Comparison of ENCODE assay signal across 25 cellular contexts in genomic region chr12:42886160-42886559, GRCh38.
"Had no signal": no experiment of that assay in that cellular context is flagged by ENCODE, and none has a peak within 500 bp of the region (broad histone marks: within the 10 kb centered on the region; RNA-seq: fewer than 3 reads in every experiment).

No MANE protein-coding gene starts in this region.

- H3K4me3 ChIP-seq: cardiac muscle cell, SK-N-MC had no signal

- ATAC-seq: activated CD4-positive, alpha-beta T cell treated with anti-CD3 and anti-CD28 coated beads for 36 hours; activated T-cell treated with anti-CD3 and anti-CD28 coated beads, Interleukin-2, amount 50 U/mL, for 72 hours; Right ventricle myocardium inferior had no signal

- H3K36me3 Mint-ChIP-seq: activated naive CD4-positive, alpha-beta T cell treated with anti-CD3 and anti-CD28 coated beads, Interleukin-2, amount 10 ng/mL, durations not matched to agents 7 days and 5 days; activated naive CD8-positive, alpha-beta T cell treated with anti-CD3 and anti-CD28 coated beads for 36 hours had no signal

- H3K27me3 Mint-ChIP-seq: activated CD4-positive, alpha-beta memory T cell treated with anti-CD3 and anti-CD28 coated beads, Interleukin-2, amount 10 ng/mL, durations not matched to agents 7 days and 5 days; activated CD4-positive, alpha-beta T cell treated with anti-CD3 and anti-CD28 coated beads for 36 hours; activated naive CD4-positive, alpha-beta T cell treated with anti-CD3 and anti-CD28 coated beads, Interleukin-2, amount 10 ng/mL, durations not matched to agents 7 days and 5 days; activated naive CD8-positive, alpha-beta T cell treated with anti-CD3 and anti-CD28 coated beads for 36 hours had no signal

- H3K27ac ChIP-seq: brain microvascular endothelial cell, cardiac muscle cell, SK-N-MC, VCaP had no signal

- H3K4me3 Mint-ChIP-seq: activated CD4-positive, alpha-beta memory T cell treated with anti-CD3 and anti-CD28 coated beads, Interleukin-2, amount 10 ng/mL, durations not matched to agents 7 days and 5 days; activated CD4-positive, alpha-beta T cell treated with anti-CD3 and anti-CD28 coated beads for 36 hours; activated naive CD4-positive, alpha-beta T cell treated with anti-CD3 and anti-CD28 coated beads, Interleukin-2, amount 10 ng/mL, durations not matched to agents 7 days and 5 days; activated naive CD8-positive, alpha-beta T cell treated with anti-CD3 and anti-CD28 coated beads for 36 hours; activated T-cell treated with anti-CD3 and anti-CD28 coated beads, Interleukin-2, amount 50 U/mL, for 72 hours had no signal

- H3K27me3 ChIP-seq: brain microvascular endothelial cell, cardiac muscle cell had no signal

- H3K36me3 ChIP-seq: brain microvascular endothelial cell, cardiac muscle cell had no signal

- H3K4me1 Mint-ChIP-seq: activated CD4-positive, alpha-beta memory T cell treated with anti-CD3 and anti-CD28 coated beads, Interleukin-2, amount 10 ng/mL, durations not matched to agents 7 days and 5 days; activated CD4-positive, alpha-beta T cell treated with anti-CD3 and anti-CD28 coated beads for 36 hours; activated naive CD4-positive, alpha-beta T cell treated with anti-CD3 and anti-CD28 coated beads, Interleukin-2, amount 10 ng/mL, durations not matched to agents 7 days and 5 days; activated naive CD8-positive, alpha-beta T cell treated with anti-CD3 and anti-CD28 coated beads for 36 hours had no signal

- DNase-seq: activated CD4-positive, alpha-beta memory T cell treated with anti-CD3 and anti-CD28 coated beads, Interleukin-2, amount 10 ng/mL, durations not matched to agents 7 days and 5 days; activated CD4-positive, alpha-beta T cell treated with anti-CD3 and anti-CD28 coated beads for 36 hours; activated CD4-positive, alpha-beta T cell treated with anti-CD3 and anti-CD28 coated beads, Interleukin-2, amount 50 U/mL, for 1 hour; activated CD4-positive, CD25-positive, alpha-beta regulatory T cell; activated gamma-delta T cell treated with Interleukin-2 at 50 U/mL for 16 hours; activated naive CD4-positive, alpha-beta T cell treated with anti-CD3 and anti-CD28 coated beads, Interleukin-2, amount 10 ng/mL, durations not matched to agents 7 days and 5 days; activated naive CD8-positive, alpha-beta T cell treated with anti-CD3 and anti-CD28 coated beads for 36 hours; activated T-cell treated with anti-CD3 and anti-CD28 coated beads for 4 hours; activated T-cell treated with anti-CD3 and anti-CD28 coated beads, Interleukin-2, amount 50 U/mL, for 72 hours; brain microvascular endothelial cell; Karpas-422; MM.1S; NCI-H1105; NCI-H1436; NCI-H1930; NCI-H345; NCI-H510A; NCI-H82; RPMI8226; T-helper 1 cell had no signal

- H3K27ac Mint-ChIP-seq: activated CD4-positive, alpha-beta memory T cell treated with anti-CD3 and anti-CD28 coated beads, Interleukin-2, amount 10 ng/mL, durations not matched to agents 7 days and 5 days; activated CD4-positive, alpha-beta T cell treated with anti-CD3 and anti-CD28 coated beads for 36 hours; activated naive CD4-positive, alpha-beta T cell treated with anti-CD3 and anti-CD28 coated beads, Interleukin-2, amount 10 ng/mL, durations not matched to agents 7 days and 5 days; activated naive CD8-positive, alpha-beta T cell treated with anti-CD3 and anti-CD28 coated beads for 36 hours; activated T-cell treated with anti-CD3 and anti-CD28 coated beads, Interleukin-2, amount 50 U/mL, for 72 hours; activated T-helper 2 cell treated with anti-CD3 and anti-CD28 coated beads, Interferon-gamma antibody, Interleukin-2, Interleukin-4, amounts not matched to agents 10 μg/mL and 5 μg/mL and 100 μg/mL, durations not matched to agents 14 hours and 24 hours and 36 hours had no signal

- H3K9me3 Mint-ChIP-seq: activated CD4-positive, alpha-beta memory T cell treated with anti-CD3 and anti-CD28 coated beads, Interleukin-2, amount 10 ng/mL, durations not matched to agents 7 days and 5 days had no signal
